8 cellular contexts compared by ENCODE assay signal in the genomic region with DNA sequence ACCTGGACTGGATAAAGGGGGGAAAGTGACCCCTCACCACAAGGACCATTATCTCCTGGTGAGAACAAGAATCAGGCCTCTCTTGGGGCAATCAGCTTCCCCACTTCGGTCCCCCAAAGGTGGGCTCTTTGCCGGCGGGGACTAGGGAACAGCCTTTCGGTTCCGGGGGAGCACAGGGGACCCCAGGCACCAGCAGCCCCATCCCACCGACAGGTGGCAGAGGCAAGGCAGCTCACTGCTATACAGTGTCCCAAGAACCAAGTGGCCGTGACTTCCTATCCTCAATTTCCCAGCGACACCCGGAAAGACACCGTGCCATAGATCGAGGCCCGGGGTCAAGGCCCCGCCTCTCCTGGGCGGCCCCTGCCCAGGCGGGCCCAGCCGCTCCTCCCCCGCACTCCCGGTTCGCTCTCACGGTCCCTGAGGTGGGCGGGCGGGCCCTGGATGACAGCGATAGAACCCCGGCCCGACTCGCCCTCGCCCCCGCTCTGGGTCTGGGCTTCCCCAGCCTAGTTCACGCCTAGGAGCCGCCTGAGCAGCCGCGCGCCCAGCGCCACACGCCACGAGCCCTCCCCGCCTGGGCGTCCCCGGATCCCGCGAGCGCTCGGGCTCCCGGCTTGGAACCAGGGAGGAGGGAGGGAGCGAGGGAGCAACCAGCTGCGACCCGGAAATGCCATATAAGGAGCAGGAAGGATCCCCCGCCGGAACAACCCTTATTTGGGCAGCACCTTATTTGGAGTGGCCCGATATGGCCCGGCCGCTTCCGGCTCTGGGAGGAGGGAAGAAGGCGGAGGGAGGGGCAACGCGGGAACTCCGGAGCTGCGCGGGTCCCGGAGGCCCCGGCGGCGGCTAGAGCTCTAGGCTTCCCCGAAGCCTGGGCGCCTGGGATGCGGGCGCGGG. TPM values are rescaled to one million over a fixed set of nuclear protein-coding genes. Genes with fewer than 3 reads are reported as not detected.
A peak's percentile ranks its signal among the peaks of the same experiment; 100 is the strongest.
DNase-seq lines count a peak whose midpoint lies in the region; ATAC-seq, FAIRE-seq and TF ChIP-seq lines count a peak whose summit lies in the region.

No MANE protein-coding gene starts in this region.

- H3K4me3 ChIP-seq in ascending aorta (peak overlapping the region; percentile 65 to 91), right atrium auricular region (peak overlapping the region; percentile 73 to 83), uterus (peak overlapping the region; percentile 69 to 75)

- H3K27me3 ChIP-seq in ascending aorta (no peaks in the 10 kb centered on the region), right atrium auricular region (no peaks in the 10 kb centered on the region), uterus (no peaks in the 10 kb centered on the region)

- intact Hi-C loops in ascending aorta (cut with DNase I) (loop anchor here (1.0 to 10.0 kb wide), 5 partner anchors 28 to 112 kb away; a partner anchor contains a TSS), uterus (cut with DNase I; ENCODE audit: low total_unique reads) (loop anchor here (5.0 kb wide), 1 partner anchor 38 kb away; no protein-coding TSS in a partner anchor)

- peak; percentile 94 for FAIRE-seq in GM18507 (lab: Jason Lieb, UNC)

- DNase-seq in GM18507 (ENCODE audit: extremely low spot score, insufficient read length, low read depth): peak; percentile 84
- DNase-seq in NCI-H187 treated with DMSO at 0.1 percent for 48 hours (lab: John Stamatoyannopoulos, UW): peak; percentile 88
- DNase-seq in T-helper 2 cell treated with Interferon-gamma antibody and Interleukin-4, amounts not matched to agents 5 μg/mL and 100 μg/mL, for 36 hours (ENCODE audit: low spot score): peak; percentile 96
- DNase-seq in ascending aorta (ENCODE audit: low spot score in 2 of 2): peak; percentile 91 to 99
- peak; percentile 99 for DNase-seq in right atrium auricular region (ENCODE audit: low spot score)
- peak; percentile 94 for DNase-seq in pulmonary artery endothelial cell (ENCODE audit: low read depth, low spot score)
- DNase-seq in uterus: peak; percentile 96 to 99

- peaks cover 24% of the 10 kb centered on the region for H3K4me1 Mint-ChIP-seq in T-helper 2 cell treated with Interferon-gamma antibody and Interleukin-4, amounts not matched to agents 5 μg/mL and 100 μg/mL, for 36 hours (ENCODE audit: low read depth)

- TF ChIP-seq CTCF in ascending aorta (IDR thresholded peaks at IDR 0.05) (peak in 2 of 3 experiments; percentile 0 to 6), right atrium auricular region (IDR thresholded peaks at IDR 0.05) (peak; percentile 25 to 63), uterus (IDR thresholded peaks at IDR 0.05) (peak in 1 of 4 experiments; percentile 33)

- TF ChIP-seq POLR2A in uterus (IDR thresholded peaks at IDR 0.05): peak in 1 of 2 donors; percentile 56

- peaks cover 10% of the 10 kb centered on the region for H3K36me3 Mint-ChIP-seq in T-helper 2 cell treated with Interferon-gamma antibody and Interleukin-4, amounts not matched to agents 5 μg/mL and 100 μg/mL, for 36 hours (ENCODE audit: low read depth)

- H3K9me3 ChIP-seq in ascending aorta: no peaks in the 10 kb centered on the region
- no peaks in the 10 kb centered on the region for H3K9me3 ChIP-seq in right atrium auricular region
- H3K9me3 ChIP-seq in uterus: no peaks in the 10 kb centered on the region

- H3K36me3 ChIP-seq in ascending aorta (peaks cover 9 to 23% of the 10 kb centered on the region in 2 donors), right atrium auricular region (peaks cover 18% of the 10 kb centered on the region), uterus (no peaks in the 10 kb centered on the region)

- peaks cover 15% of the 10 kb centered on the region for H3K27me3 Mint-ChIP-seq in T-helper 2 cell treated with Interferon-gamma antibody and Interleukin-4, amounts not matched to agents 5 μg/mL and 100 μg/mL, for 36 hours (ENCODE audit: low read depth)

- peak overlapping the region; percentile 95 for H3K27ac Mint-ChIP-seq in T-helper 2 cell treated with Interferon-gamma antibody and Interleukin-4, amounts not matched to agents 5 μg/mL and 100 μg/mL, for 36 hours

- H3K27ac ChIP-seq in ascending aorta (peak overlapping the region; percentile 98 to 99), right atrium auricular region (peak overlapping the region; percentile 96 to 99), uterus (peak overlapping the region; percentile 95 to 99)

- H3K9me3 Mint-ChIP-seq in T-helper 2 cell treated with Interferon-gamma antibody and Interleukin-4, amounts not matched to agents 5 μg/mL and 100 μg/mL, for 36 hours: no peaks in the 10 kb centered on the region

- peak overlapping the region; percentile 87 for H3K4me3 Mint-ChIP-seq in T-helper 2 cell treated with Interferon-gamma antibody and Interleukin-4, amounts not matched to agents 5 μg/mL and 100 μg/mL, for 36 hours

- H3K4me1 ChIP-seq in ascending aorta (peaks cover 9 to 24% of the 10 kb centered on the region in 2 donors), right atrium auricular region (peaks cover 0 to 49% of the 10 kb centered on the region in 2 donors), uterus (peaks cover 0 to 8% of the 10 kb centered on the region in 2 donors)

- peak; percentile 73 for ATAC-seq in HG02973 (IDR thresholded peaks at IDR 0.05; ENCODE audit: unreplicated experiment)

RNA-seq across cellular contexts. Expression of a gene that starts 0.6 kb away (rescaled TPM):
- 419 TPM for total RNA-seq in ascending aorta
- 10 to 100 TPM; 17.3 to 73.0 TPM for total RNA-seq in right atrium auricular region
- 0.73 and 1.2 TPM in 2 replicates for total RNA-seq in pulmonary artery endothelial cell
- 100 to 1,000 TPM in 1 of 4 donors, 10 to 100 TPM in 1, 1 to 10 TPM in 2; 2.6 to 123 (median 35.2) TPM for total RNA-seq in uterus

RNA-seq across cellular contexts. Expression of a gene that starts 25.8 kb away (rescaled TPM):
- total RNA-seq in ascending aorta (3.5 TPM), right atrium auricular region (10 to 100 TPM; 27.5 to 28.4 TPM), pulmonary artery endothelial cell (2.0 and 4.2 TPM in 2 replicates), uterus (10 to 100 TPM in 1 of 4 donors, 1 to 10 TPM in 2, under 1 TPM in 1; 0.77 to 14.1 (median 5.0) TPM)

Comparison
In these comparisons a context has a peak if more than half of its experiments do, and no peak if none do; other contexts are left out.
1. Peak in every context shown above with its lines: DNase-seq, ATAC-seq, H3K4me3 ChIP-seq and H3K27ac ChIP-seq.